ENCODE assay signal across 22 cellular contexts in the genomic region with DNA sequence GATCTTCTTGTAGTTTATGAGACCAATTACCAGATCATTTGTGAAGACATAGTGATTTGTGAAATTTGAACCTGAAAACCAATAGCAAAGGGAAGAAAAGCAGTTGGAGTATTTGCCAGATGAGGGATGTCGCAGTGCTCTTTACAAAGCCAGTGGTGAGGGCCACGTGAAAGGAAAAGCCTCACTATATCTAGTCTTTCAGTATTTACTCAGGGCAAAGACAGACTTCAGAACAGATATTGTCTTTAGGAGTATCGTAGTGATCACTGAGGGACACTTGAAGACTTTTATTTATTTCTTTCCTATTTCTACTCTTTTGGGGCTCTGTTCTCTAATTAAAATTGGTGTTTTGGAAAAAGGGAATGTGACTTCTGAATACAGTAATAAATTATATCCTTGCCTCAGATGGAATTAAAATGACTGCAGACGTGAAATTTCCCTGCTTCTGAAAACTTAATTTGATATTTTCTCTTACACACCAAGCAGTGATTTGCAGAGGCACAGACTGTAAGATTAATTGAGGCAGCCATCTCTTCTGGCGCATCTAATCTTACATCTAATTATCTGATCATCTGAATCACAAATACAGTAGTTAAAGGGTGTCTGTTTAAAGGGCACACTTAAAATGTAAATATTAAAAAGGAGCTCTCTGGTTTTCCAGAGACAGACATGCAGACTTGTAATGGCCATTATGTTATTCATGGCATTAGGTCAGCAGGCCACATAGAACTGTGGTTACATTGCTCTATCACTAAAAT.
"Had no signal": no experiment of that assay in that cellular context is flagged by ENCODE, and none has a peak within 500 bp of the region (broad histone marks: within the 10 kb centered on the region; RNA-seq: fewer than 3 reads in every experiment).

No MANE protein-coding gene starts in this region.

- H3K36me3 ChIP-seq: left ventricle myocardium inferior, lower lobe of right lung, spleen, tibial artery, upper lobe of right lung, vagina had no signal

- H3K27ac ChIP-seq: foreskin keratinocyte, left ventricle myocardium inferior, lower lobe of right lung, psoas muscle, spleen, tibial artery, upper lobe of right lung, vagina had no signal

- H3K4me1 ChIP-seq: foreskin keratinocyte, left ventricle myocardium inferior, lower lobe of right lung, psoas muscle, spleen, tibial artery, upper lobe of right lung, vagina had no signal

- H3K4me3 Mint-ChIP-seq: endodermal cell; immature natural killer cell; memory B cell; natural killer cell treated with Interleukin-12 subunit alpha and Interleukin-12 subunit beta and Interleukin-15 and Interleukin-18, amount 100 ng/mL, for 72 hours; stimulated activated memory B cell treated with anti-CD40 and anti-IgM and Interleukin-4, amounts not matched to agents 10 μg/mL and 1 μg/mL and 100 μg/mL, for 72 hours; stimulated activated naive CD8-positive, alpha-beta T cell treated with anti-CD3 and anti-CD28 coated beads, Interleukin-15, Interleukin-2, amounts not matched to agents 100 ng/mL and 50 ng/mL, for 24 hours had no signal

- H3K9me3 ChIP-seq: left ventricle myocardium inferior, lower lobe of right lung, psoas muscle, spleen, tibial artery, upper lobe of right lung, vagina had no signal

- H3K27ac Mint-ChIP-seq: endodermal cell; immature natural killer cell; memory B cell; natural killer cell treated with Interleukin-12 subunit alpha and Interleukin-12 subunit beta and Interleukin-15 and Interleukin-18, amount 100 ng/mL, for 72 hours; stimulated activated memory B cell treated with anti-CD40 and anti-IgM and Interleukin-4, amounts not matched to agents 10 μg/mL and 1 μg/mL and 100 μg/mL, for 72 hours; stimulated activated naive CD8-positive, alpha-beta T cell treated with anti-CD3 and anti-CD28 coated beads, Interleukin-15, Interleukin-2, amounts not matched to agents 100 ng/mL and 50 ng/mL, for 24 hours had no signal

- DNase-seq: effector CD4-positive, alpha-beta T cell; endodermal cell; erythroblast; foreskin keratinocyte; immature natural killer cell; left cardiac atrium; left ventricle myocardium inferior; lower lobe of right lung; midbrain; psoas muscle; spleen; stimulated activated CD4-positive, alpha-beta T cell treated with anti-CD3 and anti-CD28 coated beads, Interleukin-15, amount 100 ng/mL, for 24 hours; stimulated activated CD4-positive, alpha-beta T cell treated with anti-CD3 and anti-CD28 coated beads, Interleukin-1b, Interleukin-23, amount 100 ng/mL, for 48 hours; stimulated activated CD4-positive, alpha-beta T cell treated with anti-CD3 and anti-CD28 coated beads, Interleukin-4, amount 100 ng/mL, for 24 hours; tibial artery; upper lobe of right lung had no signal

- H3K9me3 Mint-ChIP-seq: endodermal cell; immature natural killer cell; memory B cell; natural killer cell treated with Interleukin-12 subunit alpha and Interleukin-12 subunit beta and Interleukin-15 and Interleukin-18, amount 100 ng/mL, for 72 hours; stimulated activated memory B cell treated with anti-CD40 and anti-IgM and Interleukin-4, amounts not matched to agents 10 μg/mL and 1 μg/mL and 100 μg/mL, for 72 hours; stimulated activated naive CD8-positive, alpha-beta T cell treated with anti-CD3 and anti-CD28 coated beads, Interleukin-15, Interleukin-2, amounts not matched to agents 100 ng/mL and 50 ng/mL, for 24 hours had no signal

- H3K4me3 ChIP-seq: left ventricle myocardium inferior, lower lobe of right lung, psoas muscle, spleen, tibial artery, upper lobe of right lung, vagina had no signal

- H3K27me3 Mint-ChIP-seq: natural killer cell treated with Interleukin-12 subunit alpha and Interleukin-12 subunit beta and Interleukin-15 and Interleukin-18, amount 100 ng/mL, for 72 hours; stimulated activated memory B cell treated with anti-CD40 and anti-IgM and Interleukin-4, amounts not matched to agents 10 μg/mL and 1 μg/mL and 100 μg/mL, for 72 hours; stimulated activated naive CD8-positive, alpha-beta T cell treated with anti-CD3 and anti-CD28 coated beads, Interleukin-15, Interleukin-2, amounts not matched to agents 100 ng/mL and 50 ng/mL, for 24 hours had no signal

- ATAC-seq: foreskin keratinocyte; left cardiac atrium; lower lobe of right lung; natural killer cell treated with Interleukin-12 subunit alpha and Interleukin-12 subunit beta and Interleukin-15 and Interleukin-18, amount 100 ng/mL, for 72 hours; psoas muscle; sciatic nerve; stimulated activated memory B cell treated with anti-CD40 and anti-IgM and Interleukin-4, amounts not matched to agents 10 μg/mL and 1 μg/mL and 100 μg/mL, for 72 hours; upper lobe of right lung had no signal

- H3K27me3 ChIP-seq: foreskin keratinocyte, spleen, tibial artery, upper lobe of right lung, vagina had no signal

- H3K36me3 Mint-ChIP-seq: immature natural killer cell; memory B cell; natural killer cell treated with Interleukin-12 subunit alpha and Interleukin-12 subunit beta and Interleukin-15 and Interleukin-18, amount 100 ng/mL, for 72 hours; stimulated activated memory B cell treated with anti-CD40 and anti-IgM and Interleukin-4, amounts not matched to agents 10 μg/mL and 1 μg/mL and 100 μg/mL, for 72 hours had no signal

- H3K4me1 Mint-ChIP-seq: immature natural killer cell; memory B cell; stimulated activated memory B cell treated with anti-CD40 and anti-IgM and Interleukin-4, amounts not matched to agents 10 μg/mL and 1 μg/mL and 100 μg/mL, for 72 hours had no signal
